7 cellular contexts compared by ENCODE assay signal in genomic region chr20:57381596-57382503, GRCh38. TPM values are rescaled to one million over a fixed set of nuclear protein-coding genes. Genes with fewer than 3 reads are reported as not detected.
DNase-seq lines count a peak whose midpoint lies in the region; ATAC-seq, FAIRE-seq and TF ChIP-seq lines count a peak whose summit lies in the region.

No MANE protein-coding gene starts in this region.

- DNase-seq in activated naive CD4-positive, alpha-beta T cell treated with anti-CD3 and anti-CD28 coated beads for 36 hours, result peak; percentile 94
- DNase-seq in glutamatergic neuron (peak; percentile 93), pons (ENCODE audit: low spot score) (peak; percentile 82), urothelium cell line (ENCODE audit: low spot score) (peak; percentile 89)

- H3K9me3 Mint-ChIP-seq in activated naive CD4-positive, alpha-beta T cell treated with anti-CD3 and anti-CD28 coated beads for 36 hours, result no peaks in the 10 kb centered on the region
- no peaks in the 10 kb centered on the region for H3K9me3 Mint-ChIP-seq in glutamatergic neuron (ENCODE audit: unreplicated experiment)

- H3K4me3 Mint-ChIP-seq in activated naive CD4-positive, alpha-beta T cell treated with anti-CD3 and anti-CD28 coated beads for 36 hours, result no peak overlapping the region
- no peak overlapping the region for H3K4me3 Mint-ChIP-seq in glutamatergic neuron (ENCODE audit: unreplicated experiment)

- peaks cover 8% of the 10 kb centered on the region for H3K36me3 Mint-ChIP-seq in activated naive CD4-positive, alpha-beta T cell treated with anti-CD3 and anti-CD28 coated beads for 36 hours (ENCODE audit: low read depth)
- no peaks in the 10 kb centered on the region for H3K36me3 Mint-ChIP-seq in glutamatergic neuron (ENCODE audit: unreplicated experiment)

- H3K27me3 Mint-ChIP-seq in activated naive CD4-positive, alpha-beta T cell treated with anti-CD3 and anti-CD28 coated beads for 36 hours (ENCODE audit: low read depth), result no peaks in the 10 kb centered on the region
- H3K27me3 Mint-ChIP-seq in glutamatergic neuron (ENCODE audit: unreplicated experiment), result peaks cover 2% of the 10 kb centered on the region

- peak overlapping the region; percentile 53 for H3K27ac Mint-ChIP-seq in activated naive CD4-positive, alpha-beta T cell treated with anti-CD3 and anti-CD28 coated beads for 36 hours
- no peak overlapping the region for H3K27ac Mint-ChIP-seq in glutamatergic neuron (ENCODE audit: unreplicated experiment)

- TF ChIP-seq CTCF in GM12872 (IDR thresholded peaks at IDR 0.05; ENCODE audit: insufficient read depth, low read depth, low read length) (peak; percentile 92), LNCAP (IDR thresholded peaks at IDR 0.05) (peak; percentile 90), glutamatergic neuron (IDR thresholded peaks at IDR 0.05; ENCODE audit: partially characterized antibody, unreplicated experiment) (peak; percentile 87)

- intact Hi-C loops in activated naive CD4-positive, alpha-beta T cell treated with anti-CD3 and anti-CD28 coated beads for 36 hours (cut with micrococcal nuclease), result loop anchor here (1.0 to 2.0 kb wide), 3 partner anchors 53 to 213 kb away; no protein-coding TSS in a partner anchor

- CTCF ChIA-PET in activated naive CD4-positive, alpha-beta T cell treated with anti-CD3 and anti-CD28 coated beads for 36 hours (lab: Charles Lee), result interaction anchor here (0.6 to 3.7 kb wide), 18 partner anchors 8 to 191 kb away, joined by 3 to 33 read pairs (median 4); partner anchors contain the start of gene RBM38

- no peak for FAIRE-seq in urothelium cell line (lab: Jason Lieb, UNC)

- peak; percentile 88 for ATAC-seq in SK-N-SH treated with all-trans-retinoic acid at 6 μM for 48 hours

- peaks cover 17% of the 10 kb centered on the region for H3K4me1 Mint-ChIP-seq in activated naive CD4-positive, alpha-beta T cell treated with anti-CD3 and anti-CD28 coated beads for 36 hours (ENCODE audit: low read depth)
- H3K4me1 Mint-ChIP-seq in glutamatergic neuron (ENCODE audit: low read depth, unreplicated experiment), result no peaks in the 10 kb centered on the region

TF ChIP-seq in SK-N-SH treated with all-trans-retinoic acid at 6 μM for 48 hours, 23 proteins besides CTCF, POLR2A, EP300 and RAD21:
- TF ChIP-seq TOX (CRISPR knock-in tag; IDR thresholded peaks at IDR 0.05; ENCODE audit: borderline replicate concordance) (no peak), ZNF70 (CRISPR knock-in tag; IDR thresholded peaks at IDR 0.05) (no peak), CSRNP3 (CRISPR knock-in tag; IDR thresholded peaks at IDR 0.05) (no peak), TCF4 (CRISPR knock-in tag; IDR thresholded peaks at IDR 0.05; ENCODE audit: borderline replicate concordance) (no peak), ZNF565 (CRISPR knock-in tag; conservative IDR thresholded peaks at IDR 0.05; ENCODE audit: low read depth) (no peak), ISL1 (CRISPR knock-in tag; IDR thresholded peaks at IDR 0.05) (no peak), ZNF8 (CRISPR knock-in tag; IDR thresholded peaks at IDR 0.05) (no peak)

RNA-seq across cellular contexts. Expression of gene RBM38, which starts 9.3 kb away (rescaled TPM):
- 10 to 100 TPM; 60.3 to 63.1 TPM for total RNA-seq in activated naive CD4-positive, alpha-beta T cell treated with anti-CD3 and anti-CD28 coated beads for 36 hours
- 16.6 TPM for total RNA-seq in glutamatergic neuron (ENCODE audit: unreplicated experiment)

RNA-seq across cellular contexts. Expression of gene RAE1, which starts 30.8 kb away (rescaled TPM):
- 10 to 100 TPM; 45.6 to 46.5 TPM for total RNA-seq in activated naive CD4-positive, alpha-beta T cell treated with anti-CD3 and anti-CD28 coated beads for 36 hours
- 28.3 TPM for total RNA-seq in glutamatergic neuron (ENCODE audit: unreplicated experiment)

RNA-seq across cellular contexts. Expression of gene SPO11, which starts 52.2 kb away (rescaled TPM):
- not detected for total RNA-seq in activated naive CD4-positive, alpha-beta T cell treated with anti-CD3 and anti-CD28 coated beads for 36 hours
- not detected for total RNA-seq in glutamatergic neuron (ENCODE audit: unreplicated experiment)

Comparison
In these comparisons a context has a peak if more than half of its experiments do, and no peak if none do; other contexts are left out.
1. Peak in every context shown above with its lines: DNase-seq and ATAC-seq.